1 cellular context compared by ENCODE assay signal in the genomic region with DNA sequence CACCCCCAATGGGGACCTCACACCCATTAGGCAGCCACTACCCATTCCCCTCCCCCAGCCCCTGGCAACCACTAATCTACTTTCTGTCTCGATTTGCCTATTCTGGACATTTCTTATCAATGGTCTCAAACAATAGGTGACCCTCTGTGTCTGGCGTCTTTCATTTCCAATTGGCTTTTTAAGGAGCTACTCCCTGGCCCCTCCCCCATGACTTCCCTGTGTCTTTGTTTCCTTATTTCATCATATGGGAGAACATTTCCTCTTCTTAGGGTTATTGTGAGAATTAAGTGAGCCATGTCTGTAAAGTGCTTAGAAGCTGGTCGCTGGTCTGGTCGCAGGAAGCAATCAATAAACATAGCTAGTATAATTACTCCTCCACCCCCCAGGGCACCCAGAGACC.
TF ChIP-seq lines count a peak whose summit lies in the region.

No MANE protein-coding gene starts in this region.

TF ChIP-seq in GM23338, 12 proteins besides CTCF, POLR2A, EP300 and RAD21 (continued from another document):
- TF ChIP-seq, protein P1, sequence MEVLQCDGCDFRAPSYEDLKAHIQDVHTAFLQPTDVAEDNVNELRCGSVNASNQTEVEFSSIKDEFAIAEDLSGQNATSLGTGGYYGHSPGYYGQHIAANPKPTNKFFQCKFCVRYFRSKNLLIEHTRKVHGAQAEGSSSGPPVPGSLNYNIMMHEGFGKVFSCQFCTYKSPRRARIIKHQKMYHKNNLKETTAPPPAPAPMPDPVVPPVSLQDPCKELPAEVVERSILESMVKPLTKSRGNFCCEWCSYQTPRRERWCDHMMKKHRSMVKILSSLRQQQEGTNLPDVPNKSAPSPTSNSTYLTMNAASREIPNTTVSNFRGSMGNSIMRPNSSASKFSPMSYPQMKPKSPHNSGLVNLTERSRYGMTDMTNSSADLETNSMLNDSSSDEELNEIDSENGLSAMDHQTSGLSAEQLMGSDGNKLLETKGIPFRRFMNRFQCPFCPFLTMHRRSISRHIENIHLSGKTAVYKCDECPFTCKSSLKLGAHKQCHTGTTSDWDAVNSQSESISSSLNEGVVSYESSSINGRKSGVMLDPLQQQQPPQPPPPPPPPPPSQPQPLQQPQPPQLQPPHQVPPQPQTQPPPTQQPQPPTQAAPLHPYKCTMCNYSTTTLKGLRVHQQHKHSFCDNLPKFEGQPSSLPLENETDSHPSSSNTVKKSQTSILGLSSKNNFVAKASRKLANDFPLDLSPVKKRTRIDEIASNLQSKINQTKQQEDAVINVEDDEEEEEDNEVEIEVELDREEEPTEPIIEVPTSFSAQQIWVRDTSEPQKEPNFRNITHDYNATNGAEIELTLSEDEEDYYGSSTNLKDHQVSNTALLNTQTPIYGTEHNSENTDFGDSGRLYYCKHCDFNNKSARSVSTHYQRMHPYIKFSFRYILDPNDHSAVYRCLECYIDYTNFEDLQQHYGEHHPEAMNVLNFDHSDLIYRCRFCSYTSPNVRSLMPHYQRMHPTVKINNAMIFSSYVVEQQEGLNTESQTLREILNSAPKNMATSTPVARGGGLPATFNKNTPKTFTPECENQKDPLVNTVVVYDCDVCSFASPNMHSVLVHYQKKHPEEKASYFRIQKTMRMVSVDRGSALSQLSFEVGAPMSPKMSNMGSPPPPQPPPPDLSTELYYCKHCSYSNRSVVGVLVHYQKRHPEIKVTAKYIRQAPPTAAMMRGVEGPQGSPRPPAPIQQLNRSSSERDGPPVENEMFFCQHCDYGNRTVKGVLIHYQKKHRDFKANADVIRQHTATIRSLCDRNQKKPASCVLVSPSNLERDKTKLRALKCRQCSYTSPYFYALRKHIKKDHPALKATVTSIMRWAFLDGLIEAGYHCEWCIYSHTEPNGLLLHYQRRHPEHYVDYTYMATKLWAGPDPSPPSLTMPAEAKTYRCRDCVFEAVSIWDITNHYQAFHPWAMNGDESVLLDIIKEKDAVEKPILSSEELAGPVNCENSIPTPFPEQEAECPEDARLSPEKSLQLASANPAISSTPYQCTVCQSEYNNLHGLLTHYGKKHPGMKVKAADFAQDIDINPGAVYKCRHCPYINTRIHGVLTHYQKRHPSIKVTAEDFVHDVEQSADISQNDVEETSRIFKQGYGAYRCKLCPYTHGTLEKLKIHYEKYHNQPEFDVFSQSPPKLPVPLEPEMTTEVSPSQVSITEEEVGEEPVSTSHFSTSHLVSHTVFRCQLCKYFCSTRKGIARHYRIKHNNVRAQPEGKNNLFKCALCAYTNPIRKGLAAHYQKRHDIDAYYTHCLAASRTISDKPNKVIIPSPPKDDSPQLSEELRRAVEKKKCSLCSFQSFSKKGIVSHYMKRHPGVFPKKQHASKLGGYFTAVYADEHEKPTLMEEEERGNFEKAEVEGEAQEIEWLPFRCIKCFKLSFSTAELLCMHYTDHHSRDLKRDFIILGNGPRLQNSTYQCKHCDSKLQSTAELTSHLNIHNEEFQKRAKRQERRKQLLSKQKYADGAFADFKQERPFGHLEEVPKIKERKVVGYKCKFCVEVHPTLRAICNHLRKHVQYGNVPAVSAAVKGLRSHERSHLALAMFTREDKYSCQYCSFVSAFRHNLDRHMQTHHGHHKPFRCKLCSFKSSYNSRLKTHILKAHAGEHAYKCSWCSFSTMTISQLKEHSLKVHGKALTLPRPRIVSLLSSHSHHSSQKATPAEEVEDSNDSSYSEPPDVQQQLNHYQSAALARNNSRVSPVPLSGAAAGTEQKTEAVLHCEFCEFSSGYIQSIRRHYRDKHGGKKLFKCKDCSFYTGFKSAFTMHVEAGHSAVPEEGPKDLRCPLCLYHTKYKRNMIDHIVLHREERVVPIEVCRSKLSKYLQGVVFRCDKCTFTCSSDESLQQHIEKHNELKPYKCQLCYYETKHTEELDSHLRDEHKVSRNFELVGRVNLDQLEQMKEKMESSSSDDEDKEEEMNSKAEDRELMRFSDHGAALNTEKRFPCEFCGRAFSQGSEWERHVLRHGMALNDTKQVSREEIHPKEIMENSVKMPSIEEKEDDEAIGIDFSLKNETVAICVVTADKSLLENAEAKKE (CRISPR knock-in tag; IDR thresholded peaks at IDR 0.05): no peak
- no peak for TF ChIP-seq NANOG (IDR thresholded peaks at IDR 0.05; ENCODE audit: borderline replicate concordance)
- TF ChIP-seq, protein P2, sequence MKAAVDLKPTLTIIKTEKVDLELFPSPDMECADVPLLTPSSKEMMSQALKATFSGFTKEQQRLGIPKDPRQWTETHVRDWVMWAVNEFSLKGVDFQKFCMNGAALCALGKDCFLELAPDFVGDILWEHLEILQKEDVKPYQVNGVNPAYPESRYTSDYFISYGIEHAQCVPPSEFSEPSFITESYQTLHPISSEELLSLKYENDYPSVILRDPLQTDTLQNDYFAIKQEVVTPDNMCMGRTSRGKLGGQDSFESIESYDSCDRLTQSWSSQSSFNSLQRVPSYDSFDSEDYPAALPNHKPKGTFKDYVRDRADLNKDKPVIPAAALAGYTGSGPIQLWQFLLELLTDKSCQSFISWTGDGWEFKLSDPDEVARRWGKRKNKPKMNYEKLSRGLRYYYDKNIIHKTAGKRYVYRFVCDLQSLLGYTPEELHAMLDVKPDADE (IDR thresholded peaks at IDR 0.05): no peak
- TF ChIP-seq JUNB (IDR thresholded peaks at IDR 0.05; ENCODE audit: unreplicated experiment): no peak
- TF ChIP-seq CREB1 (CRISPR knock-in tag; IDR thresholded peaks at IDR 0.05; ENCODE audit: low read depth): no peak
- TF ChIP-seq EZH2 (IDR thresholded peaks at IDR 0.05; ENCODE audit: low read depth, unreplicated experiment): no peak
